ENCODE assay signal across 27 cellular contexts in the genomic region with DNA sequence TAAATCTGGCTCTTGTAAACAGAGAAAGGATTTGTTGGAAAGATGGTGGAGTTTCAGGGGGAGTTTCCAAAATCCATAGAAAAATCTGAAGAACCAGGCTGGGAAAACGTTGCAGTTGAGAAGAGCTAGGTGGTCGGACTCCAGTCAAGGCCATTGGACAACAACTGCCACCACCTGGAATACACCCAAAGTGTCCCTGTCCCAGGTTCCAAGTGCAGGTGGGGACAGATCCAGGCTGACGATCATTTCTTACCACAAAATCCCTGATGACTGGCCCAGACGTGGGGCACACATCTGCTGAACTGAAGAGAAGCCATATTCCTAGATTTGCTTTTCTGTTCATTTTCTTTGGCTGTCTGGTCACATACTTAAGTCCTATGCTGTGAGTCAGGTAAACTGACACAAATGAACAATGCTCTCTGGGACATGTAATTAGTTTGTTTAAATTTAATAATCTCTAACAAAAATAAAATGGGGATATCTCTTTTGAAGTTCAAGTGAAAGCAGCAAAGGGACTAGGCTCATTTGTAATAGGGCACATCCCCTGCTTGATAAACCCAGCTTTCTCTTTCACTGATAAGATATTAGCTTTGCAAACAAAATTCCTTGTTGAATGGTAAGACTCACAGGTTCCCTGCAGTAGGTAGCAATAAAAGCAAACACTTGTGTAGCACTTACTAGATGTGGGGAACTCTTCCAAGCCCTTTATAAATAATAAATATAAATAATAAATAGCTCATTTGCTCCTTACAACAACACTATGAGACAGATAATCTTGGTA.
"Had no signal": no experiment of that assay in that cellular context is flagged by ENCODE, and none has a peak within 500 bp of the region (broad histone marks: within the 10 kb centered on the region; RNA-seq: fewer than 3 reads in every experiment).

No MANE protein-coding gene starts in this region.

- H3K4me1 Mint-ChIP-seq: activated CD4-positive, alpha-beta memory T cell treated with anti-CD3 and anti-CD28 coated beads, Interleukin-2, amount 10 ng/mL, durations not matched to agents 7 days and 5 days; activated CD4-positive, alpha-beta T cell treated with anti-CD3 and anti-CD28 coated beads, Interleukin-2, amount 10 ng/mL, durations not matched to agents 7 days and 5 days; activated naive CD4-positive, alpha-beta T cell treated with anti-CD3 and anti-CD28 coated beads, Interleukin-2, amount 10 ng/mL, durations not matched to agents 7 days and 5 days; activated naive CD8-positive, alpha-beta T cell treated with anti-CD3 and anti-CD28 coated beads, Interleukin-2, amount 10 ng/mL, durations not matched to agents 7 days and 5 days had no signal

- FAIRE-seq: colon, frontal cortex had no signal

- H3K4me1 ChIP-seq: body of pancreas had no signal

- H3K9me3 Mint-ChIP-seq: activated CD4-positive, alpha-beta memory T cell treated with anti-CD3 and anti-CD28 coated beads, Interleukin-2, amount 10 ng/mL, durations not matched to agents 7 days and 5 days; activated CD4-positive, alpha-beta T cell treated with anti-CD3 and anti-CD28 coated beads, Interleukin-2, amount 10 ng/mL, durations not matched to agents 7 days and 5 days; activated naive CD4-positive, alpha-beta T cell treated with anti-CD3 and anti-CD28 coated beads, Interleukin-2, amount 10 ng/mL, durations not matched to agents 7 days and 5 days; activated naive CD4-positive, alpha-beta T cell treated with anti-CD3 and anti-CD28 coated beads, Interleukin-2, amount 50 U/mL, for 72 hours; activated naive CD8-positive, alpha-beta T cell treated with anti-CD3 and anti-CD28 coated beads, Interleukin-2, amount 10 ng/mL, durations not matched to agents 7 days and 5 days; activated T-cell treated with anti-CD3 and anti-CD28 coated beads, Interleukin-2, amount 50 U/mL, for 24 hours; activated T-cell treated with anti-CD3 and anti-CD28 coated beads, Interleukin-2, amount 50 U/mL, for 72 hours; effector memory CD8-positive, alpha-beta T cell; WTC11 had no signal

- ATAC-seq: activated naive CD4-positive, alpha-beta T cell treated with anti-CD3 and anti-CD28 coated beads, Interleukin-2, amount 50 U/mL, for 72 hours; activated T-cell treated with anti-CD3 and anti-CD28 coated beads, Interleukin-2, amount 50 U/mL, for 72 hours; body of pancreas; effector memory CD8-positive, alpha-beta T cell; WTC11 had no signal

- H3K9me3 ChIP-seq: body of pancreas had no signal

- H3K36me3 Mint-ChIP-seq: activated naive CD4-positive, alpha-beta T cell treated with anti-CD3 and anti-CD28 coated beads, Interleukin-2, amount 10 ng/mL, durations not matched to agents 7 days and 5 days; activated naive CD4-positive, alpha-beta T cell treated with anti-CD3 and anti-CD28 coated beads, Interleukin-2, amount 50 U/mL, for 72 hours; activated naive CD8-positive, alpha-beta T cell treated with anti-CD3 and anti-CD28 coated beads, Interleukin-2, amount 10 ng/mL, durations not matched to agents 7 days and 5 days; WTC11 had no signal

- DNase-seq: activated CD4-positive, alpha-beta memory T cell treated with anti-CD3 and anti-CD28 coated beads, Interleukin-2, amount 10 ng/mL, durations not matched to agents 7 days and 5 days; activated CD4-positive, alpha-beta T cell treated with anti-CD3 and anti-CD28 coated beads for 1 hour; activated CD4-positive, alpha-beta T cell treated with anti-CD3 and anti-CD28 coated beads for 4 hours; activated CD4-positive, alpha-beta T cell treated with anti-CD3 and anti-CD28 coated beads, Interleukin-2, amount 10 ng/mL, durations not matched to agents 7 days and 5 days; activated CD4-positive, alpha-beta T cell treated with anti-CD3 and anti-CD28 coated beads, Interleukin-2, amount 50 U/mL, for 4 hours; activated CD8-positive, alpha-beta memory T cell treated with anti-CD3 and anti-CD28 coated beads, Interleukin-2, amount 50 U/mL, for 48 hours; activated gamma-delta T cell; activated naive CD4-positive, alpha-beta T cell; activated naive CD4-positive, alpha-beta T cell treated with anti-CD3 and anti-CD28 coated beads, Interleukin-2, amount 10 ng/mL, durations not matched to agents 7 days and 5 days; activated naive CD8-positive, alpha-beta T cell treated with anti-CD3 and anti-CD28 coated beads, Interleukin-2, amount 10 ng/mL, durations not matched to agents 7 days and 5 days; activated T-cell treated with anti-CD3 and anti-CD28 coated beads for 4 hours; activated T-cell treated with anti-CD3 and anti-CD28 coated beads, Interleukin-2, amount 50 U/mL, for 24 hours; activated T-cell treated with anti-CD3 and anti-CD28 coated beads, Interleukin-2, amount 50 U/mL, for 72 hours; body of pancreas; caudate nucleus; cortex of kidney; dermis blood vessel endothelial cell; effector CD4-positive, alpha-beta T cell; effector memory CD8-positive, alpha-beta T cell; foreskin fibroblast; head of caudate nucleus; T-helper 2 cell had no signal

- H3K27me3 ChIP-seq: body of pancreas had no signal

- H3K27ac Mint-ChIP-seq: activated CD4-positive, alpha-beta memory T cell treated with anti-CD3 and anti-CD28 coated beads, Interleukin-2, amount 10 ng/mL, durations not matched to agents 7 days and 5 days; activated CD4-positive, alpha-beta T cell treated with anti-CD3 and anti-CD28 coated beads, Interleukin-2, amount 10 ng/mL, durations not matched to agents 7 days and 5 days; activated naive CD4-positive, alpha-beta T cell treated with anti-CD3 and anti-CD28 coated beads, Interleukin-2, amount 10 ng/mL, durations not matched to agents 7 days and 5 days; activated naive CD4-positive, alpha-beta T cell treated with anti-CD3 and anti-CD28 coated beads, Interleukin-2, amount 50 U/mL, for 72 hours; activated naive CD8-positive, alpha-beta T cell treated with anti-CD3 and anti-CD28 coated beads, Interleukin-2, amount 10 ng/mL, durations not matched to agents 7 days and 5 days; activated T-cell treated with anti-CD3 and anti-CD28 coated beads, Interleukin-2, amount 50 U/mL, for 24 hours; activated T-cell treated with anti-CD3 and anti-CD28 coated beads, Interleukin-2, amount 50 U/mL, for 72 hours; effector memory CD8-positive, alpha-beta T cell; WTC11 had no signal

- H3K4me3 ChIP-seq: body of pancreas had no signal

- H3K4me3 Mint-ChIP-seq: activated CD4-positive, alpha-beta memory T cell treated with anti-CD3 and anti-CD28 coated beads, Interleukin-2, amount 10 ng/mL, durations not matched to agents 7 days and 5 days; activated CD4-positive, alpha-beta T cell treated with anti-CD3 and anti-CD28 coated beads, Interleukin-2, amount 10 ng/mL, durations not matched to agents 7 days and 5 days; activated naive CD4-positive, alpha-beta T cell treated with anti-CD3 and anti-CD28 coated beads, Interleukin-2, amount 10 ng/mL, durations not matched to agents 7 days and 5 days; activated naive CD8-positive, alpha-beta T cell treated with anti-CD3 and anti-CD28 coated beads, Interleukin-2, amount 10 ng/mL, durations not matched to agents 7 days and 5 days; activated T-cell treated with anti-CD3 and anti-CD28 coated beads, Interleukin-2, amount 50 U/mL, for 24 hours; activated T-cell treated with anti-CD3 and anti-CD28 coated beads, Interleukin-2, amount 50 U/mL, for 72 hours; effector memory CD8-positive, alpha-beta T cell; WTC11 had no signal

- H3K27ac ChIP-seq: body of pancreas, VCaP had no signal
